8 cellular contexts compared by ENCODE assay signal in the genomic region with DNA sequence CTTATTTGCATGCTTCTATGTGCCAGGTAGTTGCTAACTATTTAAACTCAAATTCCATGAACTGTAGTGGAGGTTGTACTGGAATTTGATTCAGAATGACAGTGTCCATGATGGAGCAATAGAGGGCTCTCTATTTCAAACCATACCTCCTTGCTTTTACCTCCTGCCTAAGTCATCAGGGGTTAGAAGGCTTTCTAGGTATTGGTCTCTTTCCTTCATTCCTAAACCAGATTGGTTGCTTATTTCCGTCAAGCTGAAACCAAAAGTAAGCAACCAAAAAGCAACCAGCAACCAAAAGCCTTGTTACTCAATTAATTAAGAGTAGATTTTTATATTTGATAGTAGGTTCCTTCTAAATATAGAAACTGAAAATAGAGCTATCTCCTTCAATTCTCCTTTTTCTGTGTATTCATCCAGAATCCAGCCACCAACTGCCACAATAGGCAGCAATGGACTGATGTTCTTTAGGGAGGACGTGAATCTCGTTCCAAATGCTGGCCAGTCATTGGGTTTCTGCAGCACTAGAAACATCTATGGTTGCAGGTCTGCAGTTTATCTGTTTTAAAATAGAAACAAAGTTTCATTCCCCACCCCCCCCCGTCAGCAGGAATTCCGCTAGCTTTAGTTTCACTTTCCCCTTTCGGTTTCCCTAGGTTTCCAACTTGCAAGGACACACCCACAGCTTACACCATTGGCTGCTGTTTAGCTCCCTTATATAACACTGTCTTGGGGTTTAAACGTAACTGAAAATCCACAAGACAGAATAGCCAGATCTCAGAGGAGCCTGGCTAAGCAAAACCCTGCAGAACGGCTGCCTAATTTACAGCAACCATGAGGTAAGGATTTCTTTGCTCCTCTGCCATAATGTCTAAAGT. TPM values are rescaled to one million over a fixed set of nuclear protein-coding genes. Genes with fewer than 3 reads are reported as not detected.
DNase-seq lines count a peak whose midpoint lies in the region; ATAC-seq and TF ChIP-seq lines count a peak whose summit lies in the region.

Gene IFIT1 (plus strand): TSS at position 742 of the 875 bp plus-strand sequence. CDS start 90 bp downstream, at position 832.

- POLR2A ChIA-PET in Caco-2 (lab: Charles Lee) (interaction anchor here (0.6 to 0.7 kb wide), 2 partner anchors 136 to 141 kb away, joined by 3 read pairs; no protein-coding TSS in a partner anchor), OCI-LY7 (lab: Charles Lee) (interaction anchor here (0.6 to 1.3 kb wide), 2 partner anchors 11 to 187 kb away, joined by 3 read pairs; no protein-coding TSS in a partner anchor)
- POLR2A ChIA-PET in activated naive CD8-positive, alpha-beta T cell treated with anti-CD3 and anti-CD28 coated beads, Interleukin-2, amount 10 ng/mL, durations not matched to agents 7 days and 5 days (lab: Charles Lee) = interaction anchor here (0.6 to 4.9 kb wide), 16 partner anchors 9 to 252 kb away, joined by 3 to 170 read pairs (median 4); partner anchors contain the start of genes IFIT2, IFIT3, IFIT5 and LIPA

- no peak within 1 kb of the TSS for H3K27ac ChIP-seq in OCI-LY7 (ENCODE audit: low read depth, low read length, poor library complexity, severe bottlenecking)

- no peaks in the 10 kb centered on the region for H3K79me2 ChIP-seq in OCI-LY7 (ENCODE audit: insufficient read depth, low read depth, low read length)

- H3K9me3 ChIP-seq in Caco-2 (no peaks in the 10 kb centered on the region), OCI-LY7 (ENCODE audit: low read length) (no peaks in the 10 kb centered on the region)

- H3K27me3 ChIP-seq in Caco-2 (replicated peaks; ENCODE audit: control insufficient read depth, insufficient read depth, low read length) = no peaks in the 10 kb centered on the region

- H3K36me3 Mint-ChIP-seq in Caco-2 (ENCODE audit: insufficient read depth, unreplicated experiment) = no peaks in the 10 kb centered on the region
- H3K36me3 Mint-ChIP-seq in activated naive CD8-positive, alpha-beta T cell treated with anti-CD3 and anti-CD28 coated beads, Interleukin-2, amount 10 ng/mL, durations not matched to agents 7 days and 5 days = peaks cover 19% of the 10 kb centered on the region

- in situ Hi-C loops in GM18951 (cut with MboI; ENCODE audit: low sequenced_read_pairs, unreplicated experiment) = no loop called here

- DNase-seq in Caco-2 = no peak
- no peak for DNase-seq in OCI-LY7 (ENCODE audit: low spot score)
- DNase-seq in activated naive CD8-positive, alpha-beta T cell treated with anti-CD3 and anti-CD28 coated beads, Interleukin-2, amount 10 ng/mL, durations not matched to agents 7 days and 5 days = no peak
- peak; percentile 87 for DNase-seq in glomerular visceral epithelial cell (ENCODE audit: extremely low spot score)
- peak; percentile 88 for DNase-seq in non-pigmented ciliary epithelial cell (ENCODE audit: low read depth)

- H3K4me1 ChIP-seq in Caco-2 = peaks cover 9% of the 10 kb centered on the region; the same call in 1 of the 2 replicates
- H3K4me1 ChIP-seq in OCI-LY7 (ENCODE audit: insufficient read depth, low read length, poor library complexity, severe bottlenecking) = peaks cover 7% of the 10 kb centered on the region

- no peaks in the 10 kb centered on the region for H4K20me1 ChIP-seq in OCI-LY7 (ENCODE audit: insufficient read depth, low read length)

- H3K27me3 Mint-ChIP-seq in Caco-2 (ENCODE audit: insufficient read depth, unreplicated experiment) = no peaks in the 10 kb centered on the region
- H3K27me3 Mint-ChIP-seq in activated naive CD8-positive, alpha-beta T cell treated with anti-CD3 and anti-CD28 coated beads, Interleukin-2, amount 10 ng/mL, durations not matched to agents 7 days and 5 days = no peaks in the 10 kb centered on the region

- peak; percentile 83 for ATAC-seq in HG03139 (IDR thresholded peaks at IDR 0.05; ENCODE audit: unreplicated experiment)
- peak; percentile 88 for ATAC-seq in activated naive CD8-positive, alpha-beta T cell treated with anti-CD3 and anti-CD28 coated beads, Interleukin-2, amount 10 ng/mL, durations not matched to agents 7 days and 5 days (ENCODE audit: low read depth)
- no peak for ATAC-seq in HG02970 (IDR thresholded peaks at IDR 0.05; ENCODE audit: low FRiP score, unreplicated experiment)

- intact Hi-C loops in Caco-2 (cut with micrococcal nuclease; ENCODE audit: unreplicated experiment) = no loop called here
- intact Hi-C loops in OCI-LY7 (cut with micrococcal nuclease; ENCODE audit: unreplicated experiment) = no loop called here

- H3K4me3 Mint-ChIP-seq in Caco-2 (ENCODE audit: unreplicated experiment) = peak within 1 kb of the TSS; percentile 66
- peak within 1 kb of the TSS; percentile 86 for H3K4me3 Mint-ChIP-seq in activated naive CD8-positive, alpha-beta T cell treated with anti-CD3 and anti-CD28 coated beads, Interleukin-2, amount 10 ng/mL, durations not matched to agents 7 days and 5 days

- TF ChIP-seq CTCF in Caco-2 (IDR thresholded peaks at IDR 0.05; ENCODE audit: insufficient read depth in 1 of 2, low read depth in 1 of 2, low read length in 1 of 2, severe bottlenecking in 1 of 2, unreplicated experiment in 1 of 2) (no peak), OCI-LY7 (conservative IDR thresholded peaks at IDR 0.05; ENCODE audit: low read length) (no peak)

- no peaks in the 10 kb centered on the region for H3K9me2 ChIP-seq in OCI-LY7 (ENCODE audit: insufficient read depth, low read length)

- no peaks in the 10 kb centered on the region for H3K9me3 Mint-ChIP-seq in Caco-2 (ENCODE audit: unreplicated experiment)
- no peaks in the 10 kb centered on the region for H3K9me3 Mint-ChIP-seq in activated naive CD8-positive, alpha-beta T cell treated with anti-CD3 and anti-CD28 coated beads, Interleukin-2, amount 10 ng/mL, durations not matched to agents 7 days and 5 days

- H3K36me3 ChIP-seq in Caco-2 (ENCODE audit: control insufficient read depth, insufficient read depth, low read length) = no peaks in the 10 kb centered on the region
- H3K36me3 ChIP-seq in OCI-LY7 (ENCODE audit: insufficient read depth, low read length) = no peaks in the 10 kb centered on the region

- TF ChIP-seq POLR2A in GM18951 (IDR thresholded peaks at IDR 0.05; ENCODE audit: extremely low read depth, insufficient read depth, insufficient read length) = peak; percentile 58

- CTCF ChIA-PET in Caco-2 (lab: Charles Lee) (interaction anchor here (0.6 kb wide), 1 partner anchor 12 kb away, joined by 8 read pairs; no protein-coding TSS in a partner anchor), OCI-LY7 (lab: Charles Lee; ENCODE audit: unreplicated experiment) (no interaction called here)

- BruUV-seq in Caco-2 (replicated peaks; lab: Mats Ljungman, UMichigan) (no TSS peak), OCI-LY7 (replicated peaks; lab: Mats Ljungman, UMichigan) (no TSS peak)

- H3K4me1 Mint-ChIP-seq in Caco-2 (ENCODE audit: low read depth, unreplicated experiment) = peaks cover 9% of the 10 kb centered on the region
- H3K4me1 Mint-ChIP-seq in activated naive CD8-positive, alpha-beta T cell treated with anti-CD3 and anti-CD28 coated beads, Interleukin-2, amount 10 ng/mL, durations not matched to agents 7 days and 5 days = peaks cover 35% of the 10 kb centered on the region

- no peak within 1 kb of the TSS for H3K27ac Mint-ChIP-seq in Caco-2 (ENCODE audit: unreplicated experiment)
- peak within 1 kb of the TSS; percentile 88 for H3K27ac Mint-ChIP-seq in activated naive CD8-positive, alpha-beta T cell treated with anti-CD3 and anti-CD28 coated beads, Interleukin-2, amount 10 ng/mL, durations not matched to agents 7 days and 5 days

- H3K4me3 ChIP-seq in Caco-2 (ENCODE audit: low read depth, low read length) (peak within 1 kb of the TSS; percentile 26), OCI-LY7 (ENCODE audit: low read depth, low read length, poor library complexity, severe bottlenecking) (peak within 1 kb of the TSS; percentile 34)

- H3K4me2 ChIP-seq in OCI-LY7 (ENCODE audit: low read length) = peak within 1 kb of the TSS; percentile 47

- 0 out of 2 replicates have a peak within 1 kb of the TSS, but pooled peaks have one; percentile 13 for H2AFZ ChIP-seq in OCI-LY7 (ENCODE audit: low read length)

RNA-seq across cellular contexts. Expression of gene IFIT1, which starts in this region (rescaled TPM):
- total RNA-seq in Caco-2 (2022) = 4.3 and 5.4 TPM in 2 replicates
- total RNA-seq in OCI-LY7 (2014; rRNA removed; shearing (Covaris generic)) = not detected in 2 replicates
- not detected in 2 replicates for total RNA-seq in OCI-LY7 (2022)
- total RNA-seq in activated naive CD8-positive, alpha-beta T cell treated with anti-CD3 and anti-CD28 coated beads, Interleukin-2, amount 10 ng/mL, durations not matched to agents 7 days and 5 days = 10 to 100 TPM; 45.7 to 48.4 TPM

Comparison
In these comparisons a context has a peak if more than half of its experiments do, and no peak if none do; other contexts are left out.
1. DNase-seq: peak in glomerular visceral epithelial cell (single experiment) and non-pigmented ciliary epithelial cell (single experiment); none in Caco-2 (0 of 2), OCI-LY7 (single experiment) and activated naive CD8-positive, alpha-beta T cell treated with anti-CD3 and anti-CD28 coated beads, Interleukin-2, amount 10 ng/mL, durations not matched to agents 7 days and 5 days (single experiment).